ENCODE assay signal across 15 cellular contexts in the genomic region with DNA sequence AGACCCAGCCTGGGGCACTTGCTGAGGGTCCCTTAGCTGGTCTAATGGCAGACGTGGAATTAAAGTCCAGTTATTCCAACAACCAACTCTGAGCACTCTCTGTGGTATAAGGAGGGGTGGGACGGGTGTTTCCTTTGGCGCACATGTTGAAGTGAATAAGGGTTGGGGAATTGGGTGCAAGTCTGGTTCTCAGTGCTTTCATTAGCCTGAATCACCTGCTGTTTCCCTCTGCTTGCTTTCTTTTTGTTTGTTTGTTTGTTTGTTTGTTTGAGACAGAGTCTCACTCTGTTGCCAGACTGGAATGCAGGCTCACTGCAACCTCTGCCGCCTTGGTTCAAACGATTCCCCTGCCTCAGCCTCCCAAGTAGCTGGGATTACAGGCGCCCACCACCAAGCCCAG.
A peak's percentile ranks its signal among the peaks of the same experiment; 100 is the strongest.
DNase-seq lines count a peak whose midpoint lies in the region; ATAC-seq and TF ChIP-seq lines count a peak whose summit lies in the region.
"Had no signal": no experiment of that assay in that cellular context is flagged by ENCODE, and none has a peak within 500 bp of the region (broad histone marks: within the 10 kb centered on the region; RNA-seq: fewer than 3 reads in every experiment).

No MANE protein-coding gene starts in this region.

- H3K9me3 Mint-ChIP-seq in CD4-positive, alpha-beta T cell = no peaks in the 10 kb centered on the region
- H3K9me3 Mint-ChIP-seq in Caco-2 (ENCODE audit: unreplicated experiment) = peaks cover 14% of the 10 kb centered on the region
- no peaks in the 10 kb centered on the region for H3K9me3 Mint-ChIP-seq in effector memory CD8-positive, alpha-beta T cell
- H3K9me3 Mint-ChIP-seq in natural killer cell treated with Interleukin-12 subunit alpha and Interleukin-12 subunit beta and Interleukin-15 and Interleukin-18, amount 100 ng/mL, for 72 hours = no peaks in the 10 kb centered on the region

- no TSS peak for BruUV-seq in Caco-2 (replicated peaks; lab: Mats Ljungman, UMichigan)

- POLR2A ChIA-PET in CD4-positive, alpha-beta T cell (lab: Charles Lee) = interaction anchor here (1.3 kb wide), 1 partner anchor 278 kb away, joined by 3 read pairs; no protein-coding TSS in a partner anchor
- POLR2A ChIA-PET in Caco-2 (lab: Charles Lee) = no interaction called here

- ATAC-seq in CD4-positive, alpha-beta T cell (ENCODE audit: poor library complexity) = no peak
- no peak for ATAC-seq in effector memory CD8-positive, alpha-beta T cell (replicated peaks)
- no peak for ATAC-seq in natural killer cell treated with Interleukin-12 subunit alpha and Interleukin-12 subunit beta and Interleukin-15 and Interleukin-18, amount 100 ng/mL, for 72 hours
- ATAC-seq in GM19455 (IDR thresholded peaks at IDR 0.05; ENCODE audit: unreplicated experiment) = no peak
- ATAC-seq: A549 had no signal

- peak overlapping the region; percentile 84 for H3K27ac Mint-ChIP-seq in CD4-positive, alpha-beta T cell
- H3K27ac Mint-ChIP-seq in Caco-2 (ENCODE audit: unreplicated experiment) = peak overlapping the region; percentile 78
- H3K27ac Mint-ChIP-seq in effector memory CD8-positive, alpha-beta T cell = peak overlapping the region; percentile 84 to 95
- H3K27ac Mint-ChIP-seq in natural killer cell treated with Interleukin-12 subunit alpha and Interleukin-12 subunit beta and Interleukin-15 and Interleukin-18, amount 100 ng/mL, for 72 hours = peak overlapping the region; percentile 80 to 98

- H3K36me3 Mint-ChIP-seq in CD4-positive, alpha-beta T cell (ENCODE audit: low read depth) = no peaks in the 10 kb centered on the region
- no peaks in the 10 kb centered on the region for H3K36me3 Mint-ChIP-seq in Caco-2 (ENCODE audit: insufficient read depth, unreplicated experiment)
- H3K36me3 Mint-ChIP-seq in effector memory CD8-positive, alpha-beta T cell (ENCODE audit: insufficient read depth) = peaks cover 12% of the 10 kb centered on the region
- peaks cover 9% of the 10 kb centered on the region for H3K36me3 Mint-ChIP-seq in natural killer cell treated with Interleukin-12 subunit alpha and Interleukin-12 subunit beta and Interleukin-15 and Interleukin-18, amount 100 ng/mL, for 72 hours

- no peaks in the 10 kb centered on the region for H3K27me3 Mint-ChIP-seq in CD4-positive, alpha-beta T cell
- H3K27me3 Mint-ChIP-seq in Caco-2 (ENCODE audit: insufficient read depth, unreplicated experiment) = no peaks in the 10 kb centered on the region
- H3K27me3 Mint-ChIP-seq in effector memory CD8-positive, alpha-beta T cell = no peaks in the 10 kb centered on the region
- H3K27me3 Mint-ChIP-seq in natural killer cell treated with Interleukin-12 subunit alpha and Interleukin-12 subunit beta and Interleukin-15 and Interleukin-18, amount 100 ng/mL, for 72 hours = no peaks in the 10 kb centered on the region

- no peaks in the 10 kb centered on the region for H3K36me3 ChIP-seq in Caco-2 (ENCODE audit: control insufficient read depth, insufficient read depth, low read length)
- H3K36me3 ChIP-seq: BE2C had no signal

- H3K4me3 Mint-ChIP-seq in CD4-positive, alpha-beta T cell = no peak overlapping the region
- H3K4me3 Mint-ChIP-seq in Caco-2 (ENCODE audit: unreplicated experiment) = no peak overlapping the region
- peak overlapping the region in 1 of 2 donors; percentile 78 for H3K4me3 Mint-ChIP-seq in effector memory CD8-positive, alpha-beta T cell
- H3K4me3 Mint-ChIP-seq in natural killer cell treated with Interleukin-12 subunit alpha and Interleukin-12 subunit beta and Interleukin-15 and Interleukin-18, amount 100 ng/mL, for 72 hours = peak overlapping the region; percentile 73

- no peak overlapping the region for H3K27ac ChIP-seq in CD4-positive, alpha-beta T cell (ENCODE audit: low read depth, low read length)
- H3K27ac ChIP-seq: A549, KMS-11 had no signal

- TF ChIP-seq CTCF in CD4-positive, alpha-beta T cell (IDR thresholded peaks at IDR 0.05) = no peak
- TF ChIP-seq CTCF in Caco-2 (IDR thresholded peaks at IDR 0.05; ENCODE audit: insufficient read depth in 1 of 2, low read depth in 1 of 2, low read length in 1 of 2, severe bottlenecking in 1 of 2, unreplicated experiment in 1 of 2) = no peak

- CTCF ChIA-PET in CD4-positive, alpha-beta T cell (lab: Charles Lee) = no interaction called here
- CTCF ChIA-PET in Caco-2 (lab: Charles Lee) = no interaction called here

- intact Hi-C loops in CD4-positive, alpha-beta T cell (cut with DNase I, micrococcal nuclease) = loop anchor here (5.0 to 10.0 kb wide), 5 partner anchors 95 to 632 kb away; no protein-coding TSS in a partner anchor
- intact Hi-C loops in Caco-2 (cut with micrococcal nuclease; ENCODE audit: unreplicated experiment) = no loop called here

- H3K4me3 ChIP-seq in Caco-2 (ENCODE audit: low read depth, low read length) = no peak overlapping the region
- H3K4me3 ChIP-seq: A549 had no signal

- H3K27me3 ChIP-seq in CD4-positive, alpha-beta T cell (ENCODE audit: control insufficient read depth, insufficient read depth, low read length) = no peaks in the 10 kb centered on the region
- no peaks in the 10 kb centered on the region for H3K27me3 ChIP-seq in Caco-2 (replicated peaks; ENCODE audit: control insufficient read depth, insufficient read depth, low read length)
- H3K27me3 ChIP-seq: BE2C had no signal

- no peaks in the 10 kb centered on the region for H3K9me3 ChIP-seq in CD4-positive, alpha-beta T cell (ENCODE audit: control insufficient read depth, low read length)
- no peaks in the 10 kb centered on the region for H3K9me3 ChIP-seq in Caco-2
- H3K9me3 ChIP-seq: A549, BE2C had no signal

- peaks cover 54% of the 10 kb centered on the region for H3K4me1 ChIP-seq in Caco-2
- H3K4me1 ChIP-seq: A549, BE2C had no signal

- peaks cover 30% of the 10 kb centered on the region for H3K4me1 Mint-ChIP-seq in CD4-positive, alpha-beta T cell (ENCODE audit: low read depth)
- H3K4me1 Mint-ChIP-seq in Caco-2 (ENCODE audit: low read depth, unreplicated experiment) = peaks cover 28% of the 10 kb centered on the region
- H3K4me1 Mint-ChIP-seq in effector memory CD8-positive, alpha-beta T cell (ENCODE audit: low read depth in 2 of 2) = peaks cover 34 to 48% of the 10 kb centered on the region in 2 donors
- H3K4me1 Mint-ChIP-seq in natural killer cell treated with Interleukin-12 subunit alpha and Interleukin-12 subunit beta and Interleukin-15 and Interleukin-18, amount 100 ng/mL, for 72 hours (ENCODE audit: low read depth in 2 of 2) = peaks cover 38 to 57% of the 10 kb centered on the region in 2 donors

- DNase-seq in CD4-positive, alpha-beta T cell = no peak
- DNase-seq in Caco-2 (no peak), SIG-M5 treated with dmso at 0.1 percent for 504 hours (lab: John Stamatoyannopoulos, UW; ENCODE audit: unreplicated experiment) (no peak), AML-193 (lab: John Stamatoyannopoulos, UW) (no peak)
- DNase-seq in effector memory CD8-positive, alpha-beta T cell = no peak
- no peak for DNase-seq in natural killer cell treated with Interleukin-12 subunit alpha and Interleukin-12 subunit beta and Interleukin-15 and Interleukin-18, amount 100 ng/mL, for 72 hours (ENCODE audit: low spot score)
- DNase-seq: BE2C, NCI-H1105, NCI-H146, NCI-H2081 treated with DMSO at 0.1 percent for 48 hours, NCI-H524 treated with DMSO at 0.1 percent for 48 hours, NCI-H82 had no signal
